11 cellular contexts compared by ENCODE assay signal in the genomic region with DNA sequence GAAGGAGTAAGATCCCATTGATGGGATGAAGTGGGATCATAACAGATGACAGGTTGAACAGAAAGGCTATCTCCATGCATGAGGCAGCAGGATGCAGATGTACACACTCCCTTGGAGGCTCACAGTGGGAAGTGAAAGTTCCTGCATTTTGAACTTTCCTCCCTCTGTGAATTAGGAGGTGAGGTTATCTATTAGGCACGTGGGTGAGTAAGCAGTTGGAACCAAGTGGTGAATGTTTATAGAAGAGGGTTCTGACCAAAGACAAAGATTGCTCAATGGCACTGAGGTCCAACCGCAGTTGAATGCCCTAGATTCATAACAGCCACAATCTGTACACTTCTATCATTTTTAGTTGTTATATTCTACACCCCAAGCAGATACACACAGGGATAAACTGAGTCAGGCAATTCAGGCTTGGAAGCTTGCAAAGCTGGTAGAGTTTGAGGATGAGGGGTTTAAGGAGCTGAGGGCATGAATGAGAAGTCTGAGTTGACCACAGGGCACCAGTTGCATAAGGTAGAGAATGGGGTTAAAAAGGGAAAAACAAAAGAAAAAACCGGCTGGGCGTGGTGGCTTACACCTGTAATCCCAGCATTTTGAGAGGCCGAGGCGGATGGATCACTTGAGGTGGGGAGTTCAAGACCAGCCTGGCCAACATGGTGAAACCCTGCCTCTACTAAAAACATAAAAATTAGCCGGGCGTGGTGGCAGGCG. TPM values are rescaled to one million over a fixed set of nuclear protein-coding genes. Genes with fewer than 3 reads are reported as not detected.
DNase-seq lines count a peak whose midpoint lies in the region; ATAC-seq, FAIRE-seq and TF ChIP-seq lines count a peak whose summit lies in the region.
"Had no signal": no experiment of that assay in that cellular context is flagged by ENCODE, and none has a peak within 500 bp of the region (broad histone marks: within the 10 kb centered on the region; RNA-seq: fewer than 3 reads in every experiment).

No MANE protein-coding gene starts in this region.

- no peak overlapping the region for H3K4me3 ChIP-seq in BLaER1 treated with 17β-estradiol and CSF1 and Interleukin-3, amounts not matched to agents 10 nM and 100 nM
- H3K4me3 ChIP-seq in adrenal gland, result no peak overlapping the region
- H3K4me3 ChIP-seq: thoracic aorta had no signal

- H3K36me3 ChIP-seq in BLaER1 treated with 17β-estradiol and CSF1 and Interleukin-3, amounts not matched to agents 10 nM and 100 nM, result peaks cover 30 to 77% (median 56%) of the 10 kb centered on the region in 11 experiments
- H3K36me3 ChIP-seq in adrenal gland (replicated peaks in 1 of 2), result no peaks in the 10 kb centered on the region

- H3K27me3 ChIP-seq in BLaER1 treated with 17β-estradiol and CSF1 and Interleukin-3, amounts not matched to agents 10 nM and 100 nM, result no peaks in the 10 kb centered on the region
- H3K27me3 ChIP-seq in adrenal gland, result no peaks in the 10 kb centered on the region

- intact Hi-C loops in adrenal gland (cut with DNase I), result no loop called here

- no peak overlapping the region for H3K9ac ChIP-seq in BLaER1 treated with 17β-estradiol and CSF1 and Interleukin-3, amounts not matched to agents 10 nM and 100 nM

- peak; percentile 33 for FAIRE-seq in HTR-8/SVneo (lab: Jason Lieb, UNC)

- H3K4me2 ChIP-seq in BLaER1 treated with 17β-estradiol and CSF1 and Interleukin-3, amounts not matched to agents 10 nM and 100 nM, result peak overlapping the region; percentile 16 to 88 (median 62); a peak in 21 of 22 replicates

- WGBS in adrenal gland, 4 donors, result 74 to 76% (median 75%) methylated on average over 9 of the region's 9 CpGs

- peaks cover 39 to 90% (median 64%) of the 10 kb centered on the region in 10 experiments for H3K4me1 ChIP-seq in BLaER1 treated with 17β-estradiol and CSF1 and Interleukin-3, amounts not matched to agents 10 nM and 100 nM
- peaks cover 2 to 24% of the 10 kb centered on the region in 2 donors for H3K4me1 ChIP-seq in adrenal gland (replicated peaks in 1 of 2)

- peak overlapping the region in 5 of 11 experiments; percentile 8 to 30 (median 19); a peak in 5 of 22 replicates for H3K27ac ChIP-seq in BLaER1 treated with 17β-estradiol and CSF1 and Interleukin-3, amounts not matched to agents 10 nM and 100 nM
- no peak overlapping the region for H3K27ac ChIP-seq in adrenal gland
- H3K27ac ChIP-seq: thoracic aorta had no signal

- no peak for ATAC-seq in esophagus mucosa

- no peak for TF ChIP-seq POLR2A in adrenal gland (IDR thresholded peaks at IDR 0.05)

- no peaks in the 10 kb centered on the region for H3K9me3 ChIP-seq in BLaER1 treated with 17β-estradiol and CSF1 and Interleukin-3, amounts not matched to agents 10 nM and 100 nM (replicated peaks in 1 of 11)
- no peaks in the 10 kb centered on the region for H3K9me3 ChIP-seq in adrenal gland (replicated peaks in 1 of 3)
- H3K9me3 ChIP-seq: thoracic aorta had no signal

- peaks cover 0 to 56% (median 26%) of the 10 kb centered on the region in 11 experiments; a peak in 12 of 22 replicates for H4K20me1 ChIP-seq in BLaER1 treated with 17β-estradiol and CSF1 and Interleukin-3, amounts not matched to agents 10 nM and 100 nM

- TF ChIP-seq CTCF in adrenal gland (IDR thresholded peaks at IDR 0.05), result no peak

- DNase-seq in HTR-8/SVneo (ENCODE audit: insufficient read length, low spot score) (no peak), adrenal gland (peak in 5 of 7 donors; percentile 16 to 46 (median 24)), mucosa of gallbladder (ENCODE audit: low spot score) (peak; percentile 34), NCI-H146 treated with DMSO at 0.1 percent for 48 hours (lab: John Stamatoyannopoulos, UW; ENCODE audit: unreplicated experiment) (no peak), NCI-H1417 (lab: John Stamatoyannopoulos, UW) (no peak), DMS114 treated with DMSO at 0.1 percent for 48 hours (lab: John Stamatoyannopoulos, UW; ENCODE audit: unreplicated experiment) (no peak)
- DNase-seq: foreskin melanocyte, retina had no signal

RNA-seq across cellular contexts. Expression of gene KCMF1, which starts 7.1 kb away (rescaled TPM):
- total RNA-seq in adrenal gland (10 to 100 TPM; 19.3 to 74.2 (median 45.4) TPM), mucosa of gallbladder (60.1 TPM), esophagus mucosa (80.7 TPM)
- 10 to 100 TPM in 2 of 3 donors, 1 to 10 TPM in 1; 9.7 to 63.3 (median 11.6) TPM for polyA plus RNA-seq in adrenal gland

RNA-seq across cellular contexts. Expression of gene TMSB10, which starts 58.4 kb away (rescaled TPM):
- total RNA-seq in adrenal gland, result 1,000 to 10,000 TPM in 4 of 8 donors, 100 to 1,000 TPM in 4; 473 to 2,004 (median 995) TPM
- polyA plus RNA-seq in adrenal gland, result 1,000 to 10,000 TPM in 2 of 3 donors, 100 to 1,000 TPM in 1; 700 to 1,968 (median 1,951) TPM
- 999 TPM for total RNA-seq in mucosa of gallbladder
- total RNA-seq in esophagus mucosa, result 1,660 TPM

Comparison
In these comparisons a context has a peak if more than half of its experiments do, and no peak if none do; other contexts are left out.
1. DNase-seq: peak in adrenal gland (5 of 7) and mucosa of gallbladder (single experiment); none in HTR-8/SVneo (single experiment), NCI-H146 treated with DMSO at 0.1 percent for 48 hours (single experiment), NCI-H1417 (0 of 3) and DMS114 treated with DMSO at 0.1 percent for 48 hours (single experiment).